ENCODE assay signal across 1 cellular context in genomic region chr3:15386352-15386751, GRCh38.
TF ChIP-seq lines count a peak whose summit lies in the region.

No MANE protein-coding gene starts in this region.

TF ChIP-seq in K562, 482 proteins besides CTCF, POLR2A, EP300 and RAD21:
- peak; percentile 88 for TF ChIP-seq NFIC (IDR thresholded peaks at IDR 0.05)
- TF ChIP-seq CUX1 (CRISPR knock-in tag; IDR thresholded peaks at IDR 0.05) = no peak
